Comparison of ENCODE assay signal across 8 cellular contexts in the genomic region with DNA sequence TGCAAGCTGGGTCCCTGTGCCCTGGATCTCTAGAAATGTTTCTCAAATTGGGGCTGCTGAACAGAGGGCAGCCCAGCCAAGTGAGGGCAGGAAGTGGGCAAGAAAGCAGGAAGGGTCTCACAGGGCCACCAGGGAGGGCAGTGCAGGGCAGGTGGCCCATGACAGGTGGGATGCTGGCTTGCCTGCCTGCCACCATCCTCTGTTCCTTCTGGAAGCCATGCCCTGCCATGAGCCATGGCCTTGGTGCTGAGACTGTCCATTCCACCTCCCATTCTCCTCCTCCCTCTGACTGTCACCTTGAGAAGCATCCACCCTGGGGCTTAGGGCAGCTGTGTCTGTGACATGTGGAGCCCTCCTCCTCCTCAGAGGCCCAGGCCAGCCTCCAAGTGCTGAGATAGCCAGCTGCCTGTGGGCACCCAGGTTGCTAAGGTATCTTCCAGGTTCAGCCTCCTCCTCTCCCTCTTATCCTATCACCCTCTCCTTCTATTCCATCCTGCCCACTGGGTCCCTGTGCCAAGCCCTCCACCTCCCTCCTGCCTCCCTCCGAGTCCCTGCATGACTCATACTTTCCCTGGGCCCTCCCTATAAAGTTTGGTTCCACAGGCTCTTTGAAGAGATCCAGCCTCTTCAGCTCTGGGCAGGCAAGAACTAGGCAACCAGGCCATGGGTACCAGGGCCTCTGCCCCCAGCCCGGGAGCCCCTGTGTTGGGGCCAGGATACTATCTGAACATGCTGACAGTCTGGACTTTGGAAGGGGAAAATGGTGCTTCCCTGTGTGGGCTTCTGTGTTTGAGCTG. TPM values are rescaled to one million over a fixed set of nuclear protein-coding genes. Genes with fewer than 3 reads are reported as not detected.
DNase-seq lines count a peak whose midpoint lies in the region; ATAC-seq and TF ChIP-seq lines count a peak whose summit lies in the region.

No MANE protein-coding gene starts in this region.

- H3K9me3 Mint-ChIP-seq in memory B cell, result no peaks in the 10 kb centered on the region

- H3K27me3 ChIP-seq in RWPE2 (ENCODE audit: insufficient read depth, poor library complexity, severe bottlenecking), result no peaks in the 10 kb centered on the region
- H3K27me3 ChIP-seq in thymus (ENCODE audit: control insufficient read depth, insufficient read depth), result no peaks in the 10 kb centered on the region

- ATAC-seq in RWPE2 (ENCODE audit: low read depth) (0 out of 3 replicates have a peak, but pooled peaks have one; percentile 3), memory B cell (ENCODE audit: low read depth) (no peak), GM21360 (IDR thresholded peaks at IDR 0.05; ENCODE audit: unreplicated experiment) (no peak)

- H3K4me1 ChIP-seq in RWPE2 (ENCODE audit: insufficient read depth, poor library complexity, severe bottlenecking), result peaks cover 46% of the 10 kb centered on the region
- peaks cover 30% of the 10 kb centered on the region for H3K4me1 ChIP-seq in thymus (ENCODE audit: control insufficient read depth, insufficient read depth, low read length)

- peaks cover 6% of the 10 kb centered on the region for H3K36me3 Mint-ChIP-seq in memory B cell

- no peaks in the 10 kb centered on the region for H3K27me3 Mint-ChIP-seq in memory B cell

- WGBS in thymus, result 29% methylated on average over 2 of the region's 2 CpGs

- peaks cover 64% of the 10 kb centered on the region for H3K4me1 Mint-ChIP-seq in memory B cell

- H3K27ac Mint-ChIP-seq in memory B cell, result peak overlapping the region; percentile 95

- peak overlapping the region; percentile 89 for H3K4me3 Mint-ChIP-seq in memory B cell

- no peak for TF ChIP-seq CTCF in RWPE2 (IDR thresholded peaks at IDR 0.05; ENCODE audit: poor library complexity, severe bottlenecking)
- TF ChIP-seq CTCF in cardiac fibroblast (IDR thresholded peaks at IDR 0.05; ENCODE audit: low read depth, low read length), result no peak

- peak overlapping the region; percentile 27 for H3K27ac ChIP-seq in RWPE2 (ENCODE audit: poor library complexity, severe bottlenecking)
- peak overlapping the region; percentile 80 for H3K27ac ChIP-seq in thymus (ENCODE audit: low read depth)

- H3K9me3 ChIP-seq in RWPE2 (ENCODE audit: severe bottlenecking), result no peaks in the 10 kb centered on the region
- H3K9me3 ChIP-seq in thymus (ENCODE audit: control insufficient read depth), result no peaks in the 10 kb centered on the region

- peak; percentile 67 for DNase-seq in Daoy (ENCODE audit: low read depth)
- DNase-seq in RWPE2 (ENCODE audit: low spot score), result no peak
- peak; percentile 73 to 86 for DNase-seq in cardiac fibroblast (ENCODE audit: low read depth in 2 of 2)
- no peak for DNase-seq in memory B cell (ENCODE audit: low spot score in 2 of 2)
- no peak for DNase-seq in OCI-M2 (lab: John Stamatoyannopoulos, UW; ENCODE audit: unreplicated experiment)
- no peak for DNase-seq in NCI-H2107 (lab: John Stamatoyannopoulos, UW)

- H3K4me3 ChIP-seq in RWPE2 (ENCODE audit: severe bottlenecking), result no peak overlapping the region
- no peak overlapping the region for H3K4me3 ChIP-seq in cardiac fibroblast (replicated peaks in 1 of 2; ENCODE audit: low read depth in 2 of 2, low read length in 2 of 2)
- H3K4me3 ChIP-seq in thymus (ENCODE audit: low read length), result peak overlapping the region; percentile 66

- H3K36me3 ChIP-seq in RWPE2 (ENCODE audit: low read depth) (no peaks in the 10 kb centered on the region), thymus (ENCODE audit: control insufficient read depth, insufficient read depth) (no peaks in the 10 kb centered on the region)

RNA-seq across cellular contexts. Expression of a gene that starts 1.3 kb away (rescaled TPM):
- total RNA-seq in Daoy (2014; rRNA removed; shearing (Covaris generic)), result 1.5 and 1.9 TPM in 2 replicates
- polyA plus RNA-seq in thymus, result 51.8 TPM

RNA-seq across cellular contexts. Expression of a gene that starts 52.4 kb away (rescaled TPM):
- total RNA-seq in Daoy (2014; rRNA removed; shearing (Covaris generic)), result not detected in 2 replicates
- polyA plus RNA-seq in thymus, result 0.68 TPM

Comparison
In these comparisons a context has a peak if more than half of its experiments do, and no peak if none do; other contexts are left out.
1. DNase-seq: peak in Daoy (single experiment) and cardiac fibroblast (2 of 2); none in RWPE2 (single experiment), memory B cell (0 of 2), OCI-M2 (single experiment) and NCI-H2107 (single experiment).